Comparison of ENCODE assay signal across 17 cellular contexts in genomic region chr9:14361074-14361473, GRCh38. TPM values are rescaled to one million over a fixed set of nuclear protein-coding genes. Genes with fewer than 3 reads are reported as not detected.
"Had no signal": no experiment of that assay in that cellular context is flagged by ENCODE, and none has a peak within 500 bp of the region (broad histone marks: within the 10 kb centered on the region; RNA-seq: fewer than 3 reads in every experiment).

No MANE protein-coding gene starts in this region.

- H3K4me1 Mint-ChIP-seq: activated CD4-positive, alpha-beta memory T cell treated with anti-CD3 and anti-CD28 coated beads, Interleukin-2, amount 10 ng/mL, durations not matched to agents 7 days and 5 days; activated CD8-positive, alpha-beta memory T cell treated with anti-CD3 and anti-CD28 coated beads, Interleukin-2, amount 10 ng/mL, durations not matched to agents 7 days and 5 days; central memory CD8-positive, alpha-beta T cell; naive thymus-derived CD4-positive, alpha-beta T cell; stimulated activated naive B cell treated with anti-CD40 and anti-IgM and Interleukin-4, amounts not matched to agents 10 μg/mL and 1 μg/mL and 100 μg/mL, for 72 hours; T-cell had no signal

- H3K36me3 Mint-ChIP-seq: activated CD8-positive, alpha-beta memory T cell treated with anti-CD3 and anti-CD28 coated beads, Interleukin-2, amount 10 ng/mL, durations not matched to agents 7 days and 5 days; activated naive CD8-positive, alpha-beta T cell; naive thymus-derived CD4-positive, alpha-beta T cell; stimulated activated naive B cell treated with anti-CD40 and anti-IgM and Interleukin-4, amounts not matched to agents 10 μg/mL and 1 μg/mL and 100 μg/mL, for 72 hours; T-cell had no signal

- H3K27me3 Mint-ChIP-seq: activated CD4-positive, alpha-beta memory T cell treated with anti-CD3 and anti-CD28 coated beads, Interleukin-2, amount 10 ng/mL, durations not matched to agents 7 days and 5 days had no signal

- DNase-seq: activated CD4-positive, alpha-beta memory T cell treated with anti-CD3 and anti-CD28 coated beads, Interleukin-2, amount 10 ng/mL, durations not matched to agents 7 days and 5 days; activated CD4-positive, alpha-beta T cell treated with anti-CD3 and anti-CD28 coated beads for 48 hours; activated CD4-positive, CD25-positive, alpha-beta regulatory T cell; activated CD8-positive, alpha-beta memory T cell treated with anti-CD3 and anti-CD28 coated beads, Interleukin-2, amount 10 ng/mL, durations not matched to agents 7 days and 5 days; amniotic stem cell; body of pancreas; colonic mucosa; erythroblast; naive thymus-derived CD4-positive, alpha-beta T cell; pancreas; right lobe of liver; stimulated activated naive B cell treated with anti-CD40 and anti-IgM and Interleukin-4, amounts not matched to agents 10 μg/mL and 1 μg/mL and 100 μg/mL, for 72 hours; T-cell; T-helper 9 cell; upper lobe of right lung had no signal

- H3K9me3 Mint-ChIP-seq: activated CD4-positive, alpha-beta memory T cell treated with anti-CD3 and anti-CD28 coated beads, Interleukin-2, amount 10 ng/mL, durations not matched to agents 7 days and 5 days; central memory CD8-positive, alpha-beta T cell; stimulated activated naive B cell treated with anti-CD40 and anti-IgM and Interleukin-4, amounts not matched to agents 10 μg/mL and 1 μg/mL and 100 μg/mL, for 72 hours had no signal

- H3K27ac Mint-ChIP-seq: activated CD4-positive, alpha-beta memory T cell treated with anti-CD3 and anti-CD28 coated beads, Interleukin-2, amount 10 ng/mL, durations not matched to agents 7 days and 5 days; activated CD8-positive, alpha-beta memory T cell treated with anti-CD3 and anti-CD28 coated beads, Interleukin-2, amount 10 ng/mL, durations not matched to agents 7 days and 5 days; activated naive CD8-positive, alpha-beta T cell; naive thymus-derived CD4-positive, alpha-beta T cell; stimulated activated naive B cell treated with anti-CD40 and anti-IgM and Interleukin-4, amounts not matched to agents 10 μg/mL and 1 μg/mL and 100 μg/mL, for 72 hours; T-cell had no signal

- H3K4me3 ChIP-seq: body of pancreas, colonic mucosa, pancreas, right lobe of liver, upper lobe of right lung had no signal

- ATAC-seq: activated CD8-positive, alpha-beta memory T cell treated with anti-CD3 and anti-CD28 coated beads, Interleukin-2, amount 10 ng/mL, durations not matched to agents 7 days and 5 days; body of pancreas; naive thymus-derived CD4-positive, alpha-beta T cell; pancreas; right lobe of liver; stimulated activated naive B cell treated with anti-CD40 and anti-IgM and Interleukin-4, amounts not matched to agents 10 μg/mL and 1 μg/mL and 100 μg/mL, for 72 hours; T-cell; upper lobe of right lung had no signal

- H3K4me3 Mint-ChIP-seq: activated CD4-positive, alpha-beta memory T cell treated with anti-CD3 and anti-CD28 coated beads, Interleukin-2, amount 10 ng/mL, durations not matched to agents 7 days and 5 days; activated CD8-positive, alpha-beta memory T cell treated with anti-CD3 and anti-CD28 coated beads, Interleukin-2, amount 10 ng/mL, durations not matched to agents 7 days and 5 days; activated naive CD8-positive, alpha-beta T cell; central memory CD8-positive, alpha-beta T cell; naive thymus-derived CD4-positive, alpha-beta T cell; stimulated activated naive B cell treated with anti-CD40 and anti-IgM and Interleukin-4, amounts not matched to agents 10 μg/mL and 1 μg/mL and 100 μg/mL, for 72 hours; T-cell had no signal

RNA-seq across cellular contexts. Expression of gene NFIB, which starts 47.1 kb away (rescaled TPM):
- total RNA-seq: activated CD4-positive, alpha-beta memory T cell treated with anti-CD3 and anti-CD28 coated beads, Interleukin-2, amount 10 ng/mL, durations not matched to agents 7 days and 5 days; activated CD8-positive, alpha-beta memory T cell treated with anti-CD3 and anti-CD28 coated beads, Interleukin-2, amount 10 ng/mL, durations not matched to agents 7 days and 5 days had no signal
- polyA plus RNA-seq: naive thymus-derived CD4-positive, alpha-beta T cell had no signal
